Comparison of ENCODE assay signal across 21 cellular contexts in genomic region chr18:79867666-79868065, GRCh38.
DNase-seq lines count a peak whose midpoint lies in the region; ATAC-seq and TF ChIP-seq lines count a peak whose summit lies in the region.
"Had no signal": no experiment of that assay in that cellular context is flagged by ENCODE, and none has a peak within 500 bp of the region (broad histone marks: within the 10 kb centered on the region; RNA-seq: fewer than 3 reads in every experiment).

No MANE protein-coding gene starts in this region.

- H3K4me3 ChIP-seq in SK-N-SH (ENCODE audit: low read depth in 2 of 2, low read length in 1 of 2), result no peak overlapping the region
- H3K4me3 ChIP-seq: GM23248 had no signal

- H3K9me2 ChIP-seq in SK-N-SH, result no peaks in the 10 kb centered on the region

- no peaks in the 10 kb centered on the region for H4K20me1 ChIP-seq in SK-N-SH (ENCODE audit: insufficient read depth)

- H3K4me3 Mint-ChIP-seq in activated CD4-positive, alpha-beta T cell treated with anti-CD3 and anti-CD28 coated beads for 36 hours, result no peak overlapping the region
- H3K4me3 Mint-ChIP-seq: B cell; CD4-positive, CD25-positive, alpha-beta regulatory T cell; IgD-negative memory B cell had no signal

- H3K36me3 Mint-ChIP-seq in activated CD4-positive, alpha-beta T cell treated with anti-CD3 and anti-CD28 coated beads for 36 hours (ENCODE audit: low read depth), result no peaks in the 10 kb centered on the region
- H3K36me3 Mint-ChIP-seq: CD4-positive, CD25-positive, alpha-beta regulatory T cell; IgD-negative memory B cell had no signal

- no peak for ATAC-seq in activated CD4-positive, alpha-beta T cell treated with anti-CD3 and anti-CD28 coated beads for 36 hours

- H3K4me1 ChIP-seq in SK-N-SH (ENCODE audit: control insufficient read depth in 1 of 2, insufficient read depth in 2 of 2, low read depth in 1 of 2, low read length in 1 of 2), result no peaks in the 10 kb centered on the region
- H3K4me1 ChIP-seq: Caco-2 had no signal

- intact Hi-C loops in activated CD4-positive, alpha-beta T cell treated with anti-CD3 and anti-CD28 coated beads for 36 hours (cut with DNase I, micrococcal nuclease), result no loop called here

- no peaks in the 10 kb centered on the region for H3K36me3 ChIP-seq in SK-N-SH (replicated peaks in 1 of 2; ENCODE audit: control insufficient read depth in 1 of 2, insufficient read depth in 2 of 2, low read length in 1 of 2)

- 20% methylated on average over 5 of the region's 16 CpGs for WGBS in SK-N-SH (ENCODE audit: low lambda C conversion rate)

- no peak overlapping the region for H3K4me2 ChIP-seq in SK-N-SH

- TF ChIP-seq RAD21 in SK-N-SH (IDR thresholded peaks at IDR 0.05; ENCODE audit: low read length), result no peak

- no peak overlapping the region for H3K27ac Mint-ChIP-seq in activated CD4-positive, alpha-beta T cell treated with anti-CD3 and anti-CD28 coated beads for 36 hours
- H3K27ac Mint-ChIP-seq: B cell, IgD-negative memory B cell had no signal

- H3K27ac ChIP-seq in SK-N-SH (ENCODE audit: low read depth in 2 of 2, low read length in 1 of 2), result no peak overlapping the region
- H3K27ac ChIP-seq: GM23248 had no signal

- no peak for TF ChIP-seq EP300 in SK-N-SH (IDR thresholded peaks at IDR 0.05; ENCODE audit: borderline replicate concordance in 1 of 2, low read depth in 1 of 2, low read length in 1 of 2)

- TF ChIP-seq CTCF in SK-N-SH (IDR thresholded peaks at IDR 0.05), result no peak

- H3K27me3 ChIP-seq in SK-N-SH (ENCODE audit: insufficient read depth), result peaks cover 32% of the 10 kb centered on the region; the same call in 1 of the 2 replicates

- no peaks in the 10 kb centered on the region for H3K27me3 Mint-ChIP-seq in activated CD4-positive, alpha-beta T cell treated with anti-CD3 and anti-CD28 coated beads for 36 hours
- H3K27me3 Mint-ChIP-seq: B cell; CD4-positive, CD25-positive, alpha-beta regulatory T cell; IgD-negative memory B cell had no signal

- no peaks in the 10 kb centered on the region for H3K4me1 Mint-ChIP-seq in activated CD4-positive, alpha-beta T cell treated with anti-CD3 and anti-CD28 coated beads for 36 hours
- H3K4me1 Mint-ChIP-seq: B cell; CD4-positive, CD25-positive, alpha-beta regulatory T cell; IgD-negative memory B cell had no signal

- no peaks in the 10 kb centered on the region for H3K79me2 ChIP-seq in SK-N-SH (ENCODE audit: insufficient read depth)

- H3K9me3 Mint-ChIP-seq in activated CD4-positive, alpha-beta T cell treated with anti-CD3 and anti-CD28 coated beads for 36 hours (ENCODE audit: low read depth), result peaks cover under 1% of the 10 kb centered on the region
- H3K9me3 Mint-ChIP-seq: IgD-negative memory B cell had no signal

- no peaks in the 10 kb centered on the region for H3K9me3 ChIP-seq in SK-N-SH
- H3K9me3 ChIP-seq: Caco-2 had no signal

- no peaks in the 10 kb centered on the region for H3F3A ChIP-seq in SK-N-SH (replicated peaks; ENCODE audit: insufficient read depth)

- CTCF ChIA-PET in activated CD4-positive, alpha-beta T cell treated with anti-CD3 and anti-CD28 coated beads for 36 hours (lab: Charles Lee), result interaction anchor here (0.7 kb wide), 1 partner anchor 97 kb away, joined by 3 read pairs; the partner anchor contains the start of gene HSBP1L1
- CTCF ChIA-PET in SK-N-SH (lab: Yijun Ruan, JAX), result interaction anchor here (1.6 kb wide), 1 partner anchor 14 kb away, joined by 3 read pairs; no protein-coding TSS in a partner anchor

- no peak overlapping the region for H3K9ac ChIP-seq in SK-N-SH
- H3K9ac ChIP-seq: GM23248 had no signal

- POLR2A ChIA-PET in activated CD4-positive, alpha-beta T cell treated with anti-CD3 and anti-CD28 coated beads for 36 hours (lab: Charles Lee), result no interaction called here
- POLR2A ChIA-PET in SK-N-SH (lab: Yijun Ruan, JAX), result no interaction called here

- DNase-seq in activated CD4-positive, alpha-beta T cell treated with anti-CD3 and anti-CD28 coated beads for 36 hours, result peak; percentile 2
- DNase-seq in activated CD4-positive, alpha-beta T cell treated with anti-CD3 and anti-CD28 coated beads, Interleukin-2, amount 50 U/mL, for 48 hours, result no peak
- DNase-seq in AG20443 (ENCODE audit: low spot score), result peak; percentile 4
- DNase-seq in islet precursor cell, result peak; percentile 43
- DNase-seq in retina, result peak; percentile 2
- DNase-seq in NCI-H1092 treated with DMSO at 0.1 percent for 48 hours (lab: John Stamatoyannopoulos, UW), result no peak
- DNase-seq in SIG-M5 treated with dmso at 0.1 percent for 504 hours (lab: John Stamatoyannopoulos, UW; ENCODE audit: unreplicated experiment), result no peak
- DNase-seq in SK-N-SH, result no peak
- DNase-seq: 8988T; Caco-2; CD4-positive, CD25-positive, alpha-beta regulatory T cell; GF-D8; Karpas-422; NCI-H1436; NCI-H1930; NCI-H226; NCI-H524; RPMI8226 had no signal

- no peak overlapping the region for H2AFZ ChIP-seq in SK-N-SH (ENCODE audit: low read depth)
- H2AFZ ChIP-seq: GM23248 had no signal

TF ChIP-seq in SK-N-SH, 30 proteins besides CTCF, POLR2A, EP300 and RAD21:
- TF ChIP-seq FOSL2 (IDR thresholded peaks at IDR 0.05; ENCODE audit: borderline replicate concordance, low read depth) (no peak), CHD2 (IDR thresholded peaks at IDR 0.05; ENCODE audit: low read length, partially characterized antibody) (no peak), NFIC (IDR thresholded peaks at IDR 0.05; ENCODE audit: borderline replicate concordance) (no peak), RXRA (IDR thresholded peaks at IDR 0.05; ENCODE audit: borderline replicate concordance, low read depth) (no peak), TAF1 (IDR thresholded peaks at IDR 0.05; ENCODE audit: borderline replicate concordance, low read depth, low read length) (no peak), MXI1 (IDR thresholded peaks at IDR 0.05; ENCODE audit: low read depth, low read length) (no peak), SMC3 (IDR thresholded peaks at IDR 0.05; ENCODE audit: low read depth, low read length) (no peak)

Comparison
In these comparisons a context has a peak if more than half of its experiments do, and no peak if none do; other contexts are left out.
1. DNase-seq: peak in activated CD4-positive, alpha-beta T cell treated with anti-CD3 and anti-CD28 coated beads for 36 hours (single experiment), AG20443 (single experiment), islet precursor cell (single experiment) and retina (single experiment); none in activated CD4-positive, alpha-beta T cell treated with anti-CD3 and anti-CD28 coated beads, Interleukin-2, amount 50 U/mL, for 48 hours (0 of 2), NCI-H1092 treated with DMSO at 0.1 percent for 48 hours (single experiment), SIG-M5 treated with dmso at 0.1 percent for 504 hours (single experiment) and SK-N-SH (single experiment).